1 cellular context compared by ENCODE assay signal in genomic region chr3:118740722-118741290, GRCh38.
TF ChIP-seq lines count a peak whose summit lies in the region.

No MANE protein-coding gene starts in this region.

TF ChIP-seq in liver, 16 proteins besides CTCF, POLR2A, EP300 and RAD21 (continued from another document):
- TF ChIP-seq NR2F2 (IDR thresholded peaks at IDR 0.05) (no peak), ATF3 (IDR thresholded peaks at IDR 0.05) (no peak), TAF1 (conservative IDR thresholded peaks at IDR 0.05) (no peak), FOXA2 (IDR thresholded peaks at IDR 0.05) (no peak), JUND (IDR thresholded peaks at IDR 0.05) (no peak), GABPA (IDR thresholded peaks at IDR 0.05 in 1 of 2, conservative IDR thresholded peaks at IDR 0.05 in 1 of 2) (no peak), RXRA (IDR thresholded peaks at IDR 0.05) (peak; percentile 60 to 71)
